9 cellular contexts compared by ENCODE assay signal in the genomic region with DNA sequence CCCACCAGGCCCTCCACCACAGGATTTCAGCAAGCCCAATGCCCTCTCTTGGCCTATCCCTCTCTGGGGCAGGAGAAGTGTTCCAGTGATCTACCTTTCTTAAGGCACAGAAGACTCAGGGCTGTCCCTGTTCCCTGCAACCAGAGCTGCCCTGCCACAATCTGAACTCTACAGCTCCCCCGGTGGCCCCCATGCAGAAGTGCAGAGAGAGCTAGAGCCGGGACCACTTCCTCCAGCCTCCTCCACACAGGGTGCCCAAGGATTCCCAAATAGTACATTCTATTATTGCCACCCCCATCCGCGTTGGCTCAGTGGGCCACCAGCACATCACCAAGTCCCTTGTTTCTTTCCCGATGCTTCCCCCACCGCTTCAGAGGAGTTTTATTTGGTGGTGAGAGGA.
A peak's percentile ranks its signal among the peaks of the same experiment; 100 is the strongest.
DNase-seq lines count a peak whose midpoint lies in the region; ATAC-seq and TF ChIP-seq lines count a peak whose summit lies in the region.
"Had no signal": no experiment of that assay in that cellular context is flagged by ENCODE, and none has a peak within 500 bp of the region (broad histone marks: within the 10 kb centered on the region; RNA-seq: fewer than 3 reads in every experiment).

No MANE protein-coding gene starts in this region.

- peaks cover 3 to 6% of the 10 kb centered on the region in 2 experiments for H3K4me1 ChIP-seq in trophoblast cell (ENCODE audit: control insufficient read depth in 1 of 2, insufficient read depth in 2 of 2, low read length in 2 of 2)
- H3K4me1 ChIP-seq: HAP-1 had no signal

- H3K18ac ChIP-seq in trophoblast cell (ENCODE audit: low read length): no peak overlapping the region

- no peak overlapping the region for H3K4me2 ChIP-seq in trophoblast cell (ENCODE audit: low read length)

- H2AFZ ChIP-seq in trophoblast cell (ENCODE audit: insufficient read depth, low read length, poor library complexity): no peak overlapping the region

- no peaks in the 10 kb centered on the region for H3K36me3 ChIP-seq in trophoblast cell (ENCODE audit: control insufficient read depth in 1 of 2, insufficient read depth in 2 of 2, low read length in 2 of 2)
- H3K36me3 ChIP-seq: HAP-1 had no signal

- H3K79me2 ChIP-seq in trophoblast cell (ENCODE audit: control insufficient read depth, insufficient read depth, low read length, poor library complexity): no peaks in the 10 kb centered on the region

- H3K79me1 ChIP-seq in trophoblast cell (ENCODE audit: low read length): no peaks in the 10 kb centered on the region

- no peak overlapping the region for H3K27ac ChIP-seq in trophoblast cell (ENCODE audit: low read depth, low read length)

- H4K12ac ChIP-seq in trophoblast cell (ENCODE audit: low read depth, low read length): no peak overlapping the region

- H3K23ac ChIP-seq in trophoblast cell (ENCODE audit: low read length): no peak overlapping the region

- H4K8ac ChIP-seq in trophoblast cell (ENCODE audit: low read depth, low read length): no peak overlapping the region

- no peak overlapping the region for H2BK5ac ChIP-seq in trophoblast cell (ENCODE audit: low read depth, low read length, poor library complexity)

- H3K14ac ChIP-seq in trophoblast cell (ENCODE audit: low read length): no peak overlapping the region

- H3K9ac ChIP-seq in trophoblast cell (ENCODE audit: low read length): peak overlapping the region; percentile 60

- H3K9me3 ChIP-seq in trophoblast cell (ENCODE audit: insufficient read depth, low read depth, low read length): no peaks in the 10 kb centered on the region
- H3K9me3 ChIP-seq: HAP-1 had no signal

- no peak overlapping the region for H4K91ac ChIP-seq in trophoblast cell (ENCODE audit: low read depth, low read length)

- H2AK5ac ChIP-seq in trophoblast cell (ENCODE audit: low read length): no peak overlapping the region

- no peak overlapping the region for H2BK120ac ChIP-seq in trophoblast cell (ENCODE audit: insufficient read depth, low read length, poor library complexity)

- TF ChIP-seq CTCF in AG10803 (conservative IDR thresholded peaks at IDR 0.05; ENCODE audit: low read length) (peak; percentile 68), fibroblast of the aortic adventitia (IDR thresholded peaks at IDR 0.05; ENCODE audit: insufficient read depth, low read length) (peak; percentile 43)

- no CpG with 5 or more reads among the region's 6 CpGs for WGBS in trophoblast cell (ENCODE audit: extremely low coverage, insufficient coverage, insufficient read length)

- no peaks in the 10 kb centered on the region for H3K27me3 ChIP-seq in trophoblast cell (ENCODE audit: insufficient read depth, low read length)

- H3K4ac ChIP-seq in trophoblast cell (ENCODE audit: low read depth, low read length): no peak overlapping the region

- no peak overlapping the region for H2BK12ac ChIP-seq in trophoblast cell (ENCODE audit: low read length)

- ATAC-seq in HG02973 (IDR thresholded peaks at IDR 0.05; ENCODE audit: unreplicated experiment) (no peak), GM18517 (IDR thresholded peaks at IDR 0.05; ENCODE audit: unreplicated experiment) (no peak), HG02840 (IDR thresholded peaks at IDR 0.05; ENCODE audit: low FRiP score, unreplicated experiment) (no peak)

- H3K4me3 ChIP-seq in AG10803 (ENCODE audit: low read length): no peak overlapping the region
- no peak overlapping the region for H3K4me3 ChIP-seq in fibroblast of the aortic adventitia (ENCODE audit: low read depth, low read length)
- no peak overlapping the region for H3K4me3 ChIP-seq in trophoblast cell (ENCODE audit: low read depth, low read length)
- H3K4me3 ChIP-seq: HAP-1 had no signal

- DNase-seq in AG10803 (ENCODE audit: low read depth) (peak; percentile 18), H4 (ENCODE audit: low spot score) (peak; percentile 28), RPMI7951 (ENCODE audit: low read depth) (peak; percentile 14), fibroblast of the aortic adventitia (ENCODE audit: low read depth) (no peak), trophoblast cell (peak; percentile 44 to 69)
